25 cellular contexts compared by ENCODE assay signal in genomic region chr4:78527555-78527954, GRCh38. TPM values are rescaled to one million over a fixed set of nuclear protein-coding genes. Genes with fewer than 3 reads are reported as not detected.
DNase-seq lines count a peak whose midpoint lies in the region; ATAC-seq and TF ChIP-seq lines count a peak whose summit lies in the region.
"Had no signal": no experiment of that assay in that cellular context is flagged by ENCODE, and none has a peak within 500 bp of the region (broad histone marks: within the 10 kb centered on the region; RNA-seq: fewer than 3 reads in every experiment).

No MANE protein-coding gene starts in this region.

- 93% methylated on average over 4 of the region's 4 CpGs for WGBS in mesenchymal stem cell

- H3K4ac ChIP-seq in mesenchymal stem cell (ENCODE audit: low read depth in 1 of 2, low read length in 2 of 2), result no peak overlapping the region

- no peak overlapping the region for H3K18ac ChIP-seq in mesenchymal stem cell (ENCODE audit: low read depth in 1 of 2, low read length in 2 of 2)

- H3F3A ChIP-seq in PC-3 (ENCODE audit: low read length, unreplicated experiment), result no peaks in the 10 kb centered on the region

- no peak overlapping the region for H3K4me3 Mint-ChIP-seq in T-helper 2 cell treated with Interferon-gamma antibody and Interleukin-4, amounts not matched to agents 5 μg/mL and 100 μg/mL, for 36 hours
- H3K4me3 Mint-ChIP-seq: CD14-positive monocyte; CD4-positive, alpha-beta memory T cell; HFFc6 had no signal

- H3K27ac ChIP-seq in PC-3 (ENCODE audit: low read length) (peak overlapping the region; percentile 26; the same call in 1 of the 2 replicates), mesenchymal stem cell (ENCODE audit: low read length, poor library complexity, severe bottlenecking) (no peak overlapping the region)
- H3K27ac ChIP-seq: A549; BLaER1 treated with 17β-estradiol and CSF1 and Interleukin-3, amounts not matched to agents 10 nM and 100 nM had no signal

- H4K20me1 ChIP-seq in PC-3 (ENCODE audit: low read length), result no peaks in the 10 kb centered on the region
- H4K20me1 ChIP-seq: BLaER1 treated with 17β-estradiol and CSF1 and Interleukin-3, amounts not matched to agents 10 nM and 100 nM had no signal

- no peaks in the 10 kb centered on the region for H3K9me3 Mint-ChIP-seq in T-helper 2 cell treated with Interferon-gamma antibody and Interleukin-4, amounts not matched to agents 5 μg/mL and 100 μg/mL, for 36 hours
- H3K9me3 Mint-ChIP-seq: HFFc6 had no signal

- H3K4me1 Mint-ChIP-seq in T-helper 2 cell treated with Interferon-gamma antibody and Interleukin-4, amounts not matched to agents 5 μg/mL and 100 μg/mL, for 36 hours (ENCODE audit: low read depth), result no peaks in the 10 kb centered on the region
- H3K4me1 Mint-ChIP-seq: CD4-positive, alpha-beta memory T cell had no signal

- CTCF ChIA-PET in PC-3 (lab: Charles Lee), result no interaction called here

- no peak overlapping the region for H3K4me2 ChIP-seq in PC-3 (ENCODE audit: low read length)
- H3K4me2 ChIP-seq in mesenchymal stem cell (ENCODE audit: low read length, poor library complexity, severe bottlenecking), result no peak overlapping the region
- H3K4me2 ChIP-seq: A549; BLaER1 treated with 17β-estradiol and CSF1 and Interleukin-3, amounts not matched to agents 10 nM and 100 nM had no signal

- H2AFZ ChIP-seq in PC-3 (ENCODE audit: low read length) (no peak overlapping the region), mesenchymal stem cell (ENCODE audit: low read depth, low read length) (no peak overlapping the region)

- no peak overlapping the region for H4K8ac ChIP-seq in mesenchymal stem cell (ENCODE audit: low read length)

- DNase-seq in PC-3 (no peak), adipocyte (ENCODE audit: low read depth) (peak; percentile 27), fibroblast of gingiva (ENCODE audit: low read depth) (peak; percentile 55), mesenchymal stem cell (no peak), left cardiac atrium (no peak)
- no peak for DNase-seq in T-helper 2 cell treated with Interferon-gamma antibody and Interleukin-4, amounts not matched to agents 5 μg/mL and 100 μg/mL, for 36 hours (ENCODE audit: low spot score)
- no peak for DNase-seq in activated T-cell treated with anti-CD3 and anti-CD28 coated beads, Interleukin-2, amount 50 U/mL, for 48 hours
- no peak for DNase-seq in activated T-cell treated with anti-CD3 and anti-CD28 coated beads, Interleukin-2, amount 50 U/mL, for 1 hour
- DNase-seq: 8988T; ACHN; AML-193; BE2C; Calu3; CD4-positive, alpha-beta memory T cell; COR-L47; DMS53; DMS79 treated with DMSO at 0.1 percent for 48 hours; GF-D8; GOT3 had no signal

- ATAC-seq in PC-3 (no peak), left cardiac atrium (no peak)
- ATAC-seq: A549 had no signal

- no peak for TF ChIP-seq CTCF in PC-3 (conservative IDR thresholded peaks at IDR 0.05; ENCODE audit: low read depth, low read length)

- no peaks in the 10 kb centered on the region for H3K9me3 ChIP-seq in PC-3 (ENCODE audit: low read length)
- H3K9me3 ChIP-seq in adipocyte (ENCODE audit: control insufficient read depth, low read length), result no peaks in the 10 kb centered on the region
- H3K9me3 ChIP-seq in mesenchymal stem cell (ENCODE audit: control insufficient read depth, low read length), result peaks cover 6% of the 10 kb centered on the region
- H3K9me3 ChIP-seq: BE2C, HAP-1 had no signal

- H2BK5ac ChIP-seq in mesenchymal stem cell (ENCODE audit: low read depth, low read length, poor library complexity, severe bottlenecking), result no peak overlapping the region

- peaks cover 34% of the 10 kb centered on the region for H3K4me1 ChIP-seq in PC-3 (ENCODE audit: insufficient read depth, low read length)
- H3K4me1 ChIP-seq in adipocyte (ENCODE audit: control insufficient read depth, insufficient read depth, low read length), result peaks cover 14% of the 10 kb centered on the region
- no peaks in the 10 kb centered on the region for H3K4me1 ChIP-seq in mesenchymal stem cell (ENCODE audit: control insufficient read depth, insufficient read depth, low read depth, low read length)
- H3K4me1 ChIP-seq: BE2C, HAP-1 had no signal

- peaks cover 6% of the 10 kb centered on the region for H3K27me3 Mint-ChIP-seq in T-helper 2 cell treated with Interferon-gamma antibody and Interleukin-4, amounts not matched to agents 5 μg/mL and 100 μg/mL, for 36 hours (ENCODE audit: low read depth)

- no peaks in the 10 kb centered on the region for H3K79me2 ChIP-seq in PC-3 (ENCODE audit: low read length)

- intact Hi-C loops in PC-3 (cut with micrococcal nuclease) (loop anchor here (5.0 kb wide), 1 partner anchor 40 kb away; no protein-coding TSS in a partner anchor), left cardiac atrium (cut with DNase I) (no loop called here)

- H3K23ac ChIP-seq in mesenchymal stem cell (ENCODE audit: low read length in 2 of 2), result no peak overlapping the region

- H2BK120ac ChIP-seq in mesenchymal stem cell (ENCODE audit: low read depth, low read length), result no peak overlapping the region

- H2BK15ac ChIP-seq in mesenchymal stem cell (ENCODE audit: low read depth, poor library complexity, severe bottlenecking), result no peak overlapping the region

- H3K4me3 ChIP-seq in PC-3 (ENCODE audit: low read length), result no peak overlapping the region
- H3K4me3 ChIP-seq in adipocyte (ENCODE audit: low read length), result no peak overlapping the region
- no peak overlapping the region for H3K4me3 ChIP-seq in mesenchymal stem cell (ENCODE audit: insufficient read depth in 1 of 2, low read depth in 1 of 2, low read length in 2 of 2)
- H3K4me3 ChIP-seq: A549; BLaER1 treated with 17β-estradiol and CSF1 and Interleukin-3, amounts not matched to agents 10 nM and 100 nM; HAP-1 had no signal

- H3K27me3 ChIP-seq in PC-3 (ENCODE audit: low read length) (no peaks in the 10 kb centered on the region), adipocyte (replicated peaks; ENCODE audit: control insufficient read depth, insufficient read depth, low read length) (no peaks in the 10 kb centered on the region), mesenchymal stem cell (ENCODE audit: control insufficient read depth in 1 of 2, insufficient read depth in 1 of 2, low read length in 2 of 2) (no peaks in the 10 kb centered on the region)
- H3K27me3 ChIP-seq: BE2C; BLaER1 treated with 17β-estradiol and CSF1 and Interleukin-3, amounts not matched to agents 10 nM and 100 nM had no signal

- no peak overlapping the region for H4K91ac ChIP-seq in mesenchymal stem cell (ENCODE audit: low read length)

- no TSS peak for BruUV-seq in PC-3 (replicated peaks; lab: Mats Ljungman, UMichigan)

- H3K79me1 ChIP-seq in mesenchymal stem cell (replicated peaks; ENCODE audit: low read length, poor library complexity, severe bottlenecking), result no peaks in the 10 kb centered on the region

- H2AK5ac ChIP-seq in mesenchymal stem cell (ENCODE audit: low read length, severe bottlenecking), result no peak overlapping the region

- H3K27ac Mint-ChIP-seq in T-helper 2 cell treated with Interferon-gamma antibody and Interleukin-4, amounts not matched to agents 5 μg/mL and 100 μg/mL, for 36 hours, result no peak overlapping the region
- H3K27ac Mint-ChIP-seq: CD14-positive monocyte; CD4-positive, alpha-beta memory T cell; HFFc6 had no signal

- H3K14ac ChIP-seq in mesenchymal stem cell (ENCODE audit: low read length in 2 of 2), result no peak overlapping the region

- no peaks in the 10 kb centered on the region for H3K9me2 ChIP-seq in PC-3 (replicated peaks; ENCODE audit: low read length)

- H3K9ac ChIP-seq in PC-3 (ENCODE audit: low read length) (no peak overlapping the region), adipocyte (ENCODE audit: low read length) (no peak overlapping the region), mesenchymal stem cell (ENCODE audit: low read length) (peak overlapping the region; percentile 46)
- H3K9ac ChIP-seq: BLaER1 treated with 17β-estradiol and CSF1 and Interleukin-3, amounts not matched to agents 10 nM and 100 nM had no signal

- H3K36me3 ChIP-seq in PC-3 (ENCODE audit: low read depth, low read length) (no peaks in the 10 kb centered on the region), adipocyte (ENCODE audit: control insufficient read depth, insufficient read depth, low read length, severe bottlenecking) (no peaks in the 10 kb centered on the region), mesenchymal stem cell (ENCODE audit: control insufficient read depth in 1 of 2, insufficient read depth in 2 of 2, low read depth in 1 of 2, low read length in 2 of 2) (peaks cover 2 to 6% of the 10 kb centered on the region in 2 experiments)
- H3K36me3 ChIP-seq: BLaER1 treated with 17β-estradiol and CSF1 and Interleukin-3, amounts not matched to agents 10 nM and 100 nM; HAP-1 had no signal

- no peak overlapping the region for H2BK12ac ChIP-seq in mesenchymal stem cell (ENCODE audit: low read length in 2 of 2)

- POLR2A ChIA-PET in PC-3 (lab: Charles Lee; ENCODE audit: unreplicated experiment), result interaction anchor here (0.6 kb wide), 1 partner anchor 25 kb away, joined by 4 read pairs; no protein-coding TSS in a partner anchor

- no peaks in the 10 kb centered on the region for H3K36me3 Mint-ChIP-seq in T-helper 2 cell treated with Interferon-gamma antibody and Interleukin-4, amounts not matched to agents 5 μg/mL and 100 μg/mL, for 36 hours (ENCODE audit: low read depth)
- H3K36me3 Mint-ChIP-seq: CD14-positive monocyte; CD4-positive, alpha-beta memory T cell had no signal

RNA-seq across cellular contexts. Expression of gene ANXA3, which starts 24.0 kb away (rescaled TPM):
- total RNA-seq in PC-3 (2014; rRNA removed) (223 and 263 TPM in 2 replicates), left cardiac atrium (10 to 100 TPM; 27.1 to 59.2 TPM)
- 9.2 TPM for polyA plus RNA-seq in mesenchymal stem cell (2013, experiment 1 of 2)
- polyA plus RNA-seq in mesenchymal stem cell (2013, experiment 2 of 2), result 9.7 TPM
- total RNA-seq: CD4-positive, alpha-beta memory T cell; G401 had no signal
- polyA plus RNA-seq: CD4-positive, alpha-beta memory T cell had no signal

Comparison
In these comparisons a context has a peak if more than half of its experiments do, and no peak if none do; other contexts are left out.
1. DNase-seq: peak in adipocyte (single experiment) and fibroblast of gingiva (single experiment); none in PC-3 (single experiment), mesenchymal stem cell (single experiment), T-helper 2 cell treated with Interferon-gamma antibody and Interleukin-4, amounts not matched to agents 5 μg/mL and 100 μg/mL, for 36 hours (single experiment), left cardiac atrium (single experiment), activated T-cell treated with anti-CD3 and anti-CD28 coated beads, Interleukin-2, amount 50 U/mL, for 48 hours (0 of 2) and activated T-cell treated with anti-CD3 and anti-CD28 coated beads, Interleukin-2, amount 50 U/mL, for 1 hour (single experiment).